In the genomic region with DNA sequence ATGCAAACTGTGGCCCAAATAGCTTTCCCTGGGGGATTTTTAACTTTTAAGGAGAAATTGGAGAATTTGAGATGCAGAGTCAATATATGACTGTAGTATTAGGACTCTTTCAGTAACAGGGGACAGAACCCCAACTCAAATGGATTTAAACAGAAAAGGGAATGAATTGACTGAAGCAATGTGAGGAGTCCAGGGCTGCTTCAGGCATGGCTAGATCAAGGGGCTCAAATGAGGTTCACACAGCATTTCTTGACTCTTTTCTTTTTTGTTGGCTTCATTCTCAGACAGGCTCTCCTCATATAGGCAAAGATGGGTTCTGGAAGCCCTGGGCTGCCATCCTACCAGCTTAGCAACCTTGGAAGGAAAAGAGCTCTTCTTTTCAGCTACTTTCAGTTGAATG, we compare ENCODE assay signal across 38 cellular contexts. TPM values are rescaled to one million over a fixed set of nuclear protein-coding genes. Genes with fewer than 3 reads are reported as not detected.
"Had no signal": no experiment of that assay in that cellular context is flagged by ENCODE, and none has a peak within 500 bp of the region (broad histone marks: within the 10 kb centered on the region; RNA-seq: fewer than 3 reads in every experiment).

No MANE protein-coding gene starts in this region.

- H3K36me3 ChIP-seq: adrenal gland, ascending aorta, brain microvascular endothelial cell, breast epithelium, cardiac muscle cell had no signal

- H3K9me3 ChIP-seq: adrenal gland, ascending aorta, body of pancreas, breast epithelium had no signal

- H3K27me3 ChIP-seq: adrenal gland, ascending aorta, body of pancreas, breast epithelium, cardiac muscle cell had no signal

- FAIRE-seq: astrocyte, bronchial epithelial cell had no signal

- DNase-seq: activated effector memory CD4-positive, alpha-beta T cell treated with anti-CD3 and anti-CD28 coated beads, Interleukin-2, amount 50 U/mL, for 16 hours; activated effector memory CD4-positive, alpha-beta T cell treated with Interleukin-2 at 50 U/mL for 16 hours; activated gamma-delta T cell; activated gamma-delta T cell treated with Interleukin-2 at 50 U/mL for 16 hours; activated naive CD4-positive, alpha-beta T cell; activated naive CD4-positive, alpha-beta T cell treated with anti-CD3 and anti-CD28 coated beads for 36 hours; activated naive CD4-positive, alpha-beta T cell treated with anti-CD3 and anti-CD28 coated beads, Interleukin-2, amount 10 ng/mL, durations not matched to agents 7 days and 5 days; activated naive CD4-positive, alpha-beta T cell treated with anti-CD3 and anti-CD28 coated beads, Interleukin-2, amount 50 U/mL, for 16 hours; activated naive CD4-positive, alpha-beta T cell treated with Interleukin-2 at 50 U/mL for 16 hours; activated naive CD8-positive, alpha-beta T cell treated with anti-CD3 and anti-CD28 coated beads for 36 hours; activated naive CD8-positive, alpha-beta T cell treated with anti-CD3 and anti-CD28 coated beads, Interleukin-2, amount 10 ng/mL, durations not matched to agents 7 days and 5 days; activated naive CD8-positive, alpha-beta T cell treated with anti-CD3 and anti-CD28 coated beads, Interleukin-2, amount 50 U/mL, for 24 hours; activated T-cell treated with anti-CD3 and anti-CD28 coated beads, Interleukin-2, amount 50 U/mL, for 24 hours; activated T-cell treated with anti-CD3 and anti-CD28 coated beads, Interleukin-2, amount 50 U/mL, for 4 hours; activated T-cell treated with anti-CD3 and anti-CD28 coated beads, Interleukin-2, amount 50 U/mL, for 48 hours; activated T-cell treated with anti-CD3 and anti-CD28 coated beads, Interleukin-2, amount 50 U/mL, for 72 hours; adrenal gland; amniotic stem cell; amygdala; anterior cingulate cortex; body of pancreas; brain microvascular endothelial cell; caudate nucleus; central memory CD4-positive, alpha-beta T cell; cerebellar nuclear complex had no signal

- H3K4me1 ChIP-seq: adrenal gland, ascending aorta, body of pancreas, breast epithelium had no signal

- H3K27ac ChIP-seq: adrenal gland, ascending aorta, body of pancreas, brain microvascular endothelial cell, breast epithelium, cardiac muscle cell had no signal

- ATAC-seq: activated naive CD4-positive, alpha-beta T cell treated with anti-CD3 and anti-CD28 coated beads, Interleukin-2, amount 50 U/mL, for 72 hours; activated naive CD8-positive, alpha-beta T cell treated with anti-CD3 and anti-CD28 coated beads, Interleukin-2, amount 50 U/mL, for 24 hours; activated T-cell treated with anti-CD3 and anti-CD28 coated beads, Interleukin-2, amount 50 U/mL, for 4 hours; activated T-cell treated with anti-CD3 and anti-CD28 coated beads, Interleukin-2, amount 50 U/mL, for 72 hours; activated T-helper 17 cell treated with anti-CD3 and anti-CD28 coated beads, Interleukin-2, amount 50 U/mL, for 72 hours; body of pancreas had no signal

- H3K4me3 ChIP-seq: adrenal gland, ascending aorta, body of pancreas, breast epithelium, cardiac muscle cell had no signal

RNA-seq across cellular contexts. Expression of gene HNF1A, which starts 13.6 kb away (rescaled TPM):
- total RNA-seq: activated naive CD4-positive, alpha-beta T cell treated with anti-CD3 and anti-CD28 coated beads for 36 hours; activated naive CD4-positive, alpha-beta T cell treated with anti-CD3 and anti-CD28 coated beads, Interleukin-2, amount 50 U/mL, for 72 hours; activated naive CD8-positive, alpha-beta T cell treated with anti-CD3 and anti-CD28 coated beads for 36 hours; activated naive CD8-positive, alpha-beta T cell treated with anti-CD3 and anti-CD28 coated beads, Interleukin-2, amount 10 ng/mL, durations not matched to agents 7 days and 5 days; activated T-cell treated with anti-CD3 and anti-CD28 coated beads, Interleukin-2, amount 50 U/mL, for 4 hours; activated T-cell treated with anti-CD3 and anti-CD28 coated beads, Interleukin-2, amount 50 U/mL, for 72 hours; activated T-helper 1 cell treated with anti-CD3 and anti-CD28 coated beads, Interleukin-12 subunit alpha, Interleukin-12 subunit beta, Interleukin-2, Interleukin-4 antibody, amounts not matched to agents 30 ng/mL and 10 ng/mL and 1 ng/mL, durations not matched to agents 14 hours and 24 hours and 36 hours; activated T-helper 17 cell treated with anti-CD3 and anti-CD28 coated beads, Interleukin-2, amount 50 U/mL, for 72 hours; activated T-helper 2 cell treated with anti-CD3 and anti-CD28 coated beads, Interferon-gamma antibody, Interleukin-2, Interleukin-4, amounts not matched to agents 10 μg/mL and 5 μg/mL and 100 μg/mL, durations not matched to agents 14 hours and 24 hours and 36 hours; aorta; ascending aorta; astrocyte; bronchial epithelial cell; cardiac muscle cell; cardiac septum; cerebellum; chondrocyte had no signal
- polyA plus RNA-seq: cardiac muscle cell had no signal

RNA-seq across cellular contexts. Expression of gene OASL, which starts 47.1 kb away (rescaled TPM):
- total RNA-seq: ascending aorta, cardiac muscle cell, chondrocyte had no signal
- polyA plus RNA-seq: cardiac muscle cell had no signal
